In the genomic region with DNA sequence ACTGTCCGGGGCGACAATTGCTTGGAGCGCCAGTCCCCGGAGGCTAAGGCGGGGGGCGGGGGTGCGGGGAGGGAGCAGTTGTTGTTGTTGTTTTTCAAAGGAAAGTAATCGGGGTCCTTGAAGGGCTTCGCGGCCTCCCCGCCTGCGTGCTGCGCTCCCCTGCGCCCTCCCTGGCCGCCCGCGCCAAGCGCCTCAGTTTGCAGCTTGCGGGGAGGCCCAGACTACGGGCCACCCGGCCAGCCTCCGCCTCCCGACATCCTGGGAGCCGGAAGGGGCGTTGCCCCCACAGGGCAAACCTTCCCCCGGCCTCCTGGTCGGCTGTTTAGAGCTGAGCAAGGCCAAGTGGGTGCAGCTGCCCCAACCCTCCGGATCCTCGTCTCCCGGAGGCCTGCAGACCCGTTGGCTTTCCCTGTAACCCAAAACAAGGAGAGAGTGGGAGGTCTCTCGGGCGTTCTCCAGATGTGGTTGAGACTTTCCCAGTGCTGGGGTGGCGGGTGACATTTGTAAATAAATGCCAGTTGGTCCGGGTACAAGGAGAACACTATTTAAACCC, we compare ENCODE assay signal across 1 cellular context.
A peak's percentile ranks its signal among the peaks of the same experiment; 100 is the strongest.
TF ChIP-seq lines count a peak whose summit lies in the region.

No MANE protein-coding gene starts in this region.

TF ChIP-seq in SK-N-SH treated with all-trans-retinoic acid at 6 μM for 48 hours, 23 proteins besides CTCF, POLR2A, EP300 and RAD21 (continued from another document):
- TF ChIP-seq, protein P1, sequence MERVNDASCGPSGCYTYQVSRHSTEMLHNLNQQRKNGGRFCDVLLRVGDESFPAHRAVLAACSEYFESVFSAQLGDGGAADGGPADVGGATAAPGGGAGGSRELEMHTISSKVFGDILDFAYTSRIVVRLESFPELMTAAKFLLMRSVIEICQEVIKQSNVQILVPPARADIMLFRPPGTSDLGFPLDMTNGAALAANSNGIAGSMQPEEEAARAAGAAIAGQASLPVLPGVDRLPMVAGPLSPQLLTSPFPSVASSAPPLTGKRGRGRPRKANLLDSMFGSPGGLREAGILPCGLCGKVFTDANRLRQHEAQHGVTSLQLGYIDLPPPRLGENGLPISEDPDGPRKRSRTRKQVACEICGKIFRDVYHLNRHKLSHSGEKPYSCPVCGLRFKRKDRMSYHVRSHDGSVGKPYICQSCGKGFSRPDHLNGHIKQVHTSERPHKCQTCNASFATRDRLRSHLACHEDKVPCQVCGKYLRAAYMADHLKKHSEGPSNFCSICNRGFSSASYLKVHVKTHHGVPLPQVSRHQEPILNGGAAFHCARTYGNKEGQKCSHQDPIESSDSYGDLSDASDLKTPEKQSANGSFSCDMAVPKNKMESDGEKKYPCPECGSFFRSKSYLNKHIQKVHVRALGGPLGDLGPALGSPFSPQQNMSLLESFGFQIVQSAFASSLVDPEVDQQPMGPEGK (CRISPR knock-in tag; IDR thresholded peaks at IDR 0.05; ENCODE audit: borderline replicate concordance): peak; percentile 36; the same call in 1 of the 2 replicates
- TF ChIP-seq GLIS3 (CRISPR knock-in tag; IDR thresholded peaks at IDR 0.05): no peak
- TF ChIP-seq RARB (CRISPR knock-in tag; IDR thresholded peaks at IDR 0.05): no peak
- TF ChIP-seq, protein P2, sequence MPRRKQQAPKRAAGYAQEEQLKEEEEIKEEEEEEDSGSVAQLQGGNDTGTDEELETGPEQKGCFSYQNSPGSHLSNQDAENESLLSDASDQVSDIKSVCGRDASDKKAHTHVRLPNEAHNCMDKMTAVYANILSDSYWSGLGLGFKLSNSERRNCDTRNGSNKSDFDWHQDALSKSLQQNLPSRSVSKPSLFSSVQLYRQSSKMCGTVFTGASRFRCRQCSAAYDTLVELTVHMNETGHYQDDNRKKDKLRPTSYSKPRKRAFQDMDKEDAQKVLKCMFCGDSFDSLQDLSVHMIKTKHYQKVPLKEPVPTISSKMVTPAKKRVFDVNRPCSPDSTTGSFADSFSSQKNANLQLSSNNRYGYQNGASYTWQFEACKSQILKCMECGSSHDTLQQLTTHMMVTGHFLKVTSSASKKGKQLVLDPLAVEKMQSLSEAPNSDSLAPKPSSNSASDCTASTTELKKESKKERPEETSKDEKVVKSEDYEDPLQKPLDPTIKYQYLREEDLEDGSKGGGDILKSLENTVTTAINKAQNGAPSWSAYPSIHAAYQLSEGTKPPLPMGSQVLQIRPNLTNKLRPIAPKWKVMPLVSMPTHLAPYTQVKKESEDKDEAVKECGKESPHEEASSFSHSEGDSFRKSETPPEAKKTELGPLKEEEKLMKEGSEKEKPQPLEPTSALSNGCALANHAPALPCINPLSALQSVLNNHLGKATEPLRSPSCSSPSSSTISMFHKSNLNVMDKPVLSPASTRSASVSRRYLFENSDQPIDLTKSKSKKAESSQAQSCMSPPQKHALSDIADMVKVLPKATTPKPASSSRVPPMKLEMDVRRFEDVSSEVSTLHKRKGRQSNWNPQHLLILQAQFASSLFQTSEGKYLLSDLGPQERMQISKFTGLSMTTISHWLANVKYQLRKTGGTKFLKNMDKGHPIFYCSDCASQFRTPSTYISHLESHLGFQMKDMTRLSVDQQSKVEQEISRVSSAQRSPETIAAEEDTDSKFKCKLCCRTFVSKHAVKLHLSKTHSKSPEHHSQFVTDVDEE (CRISPR knock-in tag; IDR thresholded peaks at IDR 0.05): 0 out of 2 replicates have a peak, but pooled peaks have one; percentile 22
- no peak for TF ChIP-seq TCF4 (CRISPR knock-in tag; IDR thresholded peaks at IDR 0.05; ENCODE audit: borderline replicate concordance)
- no peak for TF ChIP-seq PPARA (CRISPR knock-in tag; IDR thresholded peaks at IDR 0.05; ENCODE audit: borderline replicate concordance)
- no peak for TF ChIP-seq ARNTL (CRISPR knock-in tag; IDR thresholded peaks at IDR 0.05; ENCODE audit: borderline replicate concordance, low read depth)
- TF ChIP-seq ZFP3 (CRISPR knock-in tag; IDR thresholded peaks at IDR 0.05): peak; percentile 28; the same call in 1 of the 2 replicates
